In the genomic region with DNA sequence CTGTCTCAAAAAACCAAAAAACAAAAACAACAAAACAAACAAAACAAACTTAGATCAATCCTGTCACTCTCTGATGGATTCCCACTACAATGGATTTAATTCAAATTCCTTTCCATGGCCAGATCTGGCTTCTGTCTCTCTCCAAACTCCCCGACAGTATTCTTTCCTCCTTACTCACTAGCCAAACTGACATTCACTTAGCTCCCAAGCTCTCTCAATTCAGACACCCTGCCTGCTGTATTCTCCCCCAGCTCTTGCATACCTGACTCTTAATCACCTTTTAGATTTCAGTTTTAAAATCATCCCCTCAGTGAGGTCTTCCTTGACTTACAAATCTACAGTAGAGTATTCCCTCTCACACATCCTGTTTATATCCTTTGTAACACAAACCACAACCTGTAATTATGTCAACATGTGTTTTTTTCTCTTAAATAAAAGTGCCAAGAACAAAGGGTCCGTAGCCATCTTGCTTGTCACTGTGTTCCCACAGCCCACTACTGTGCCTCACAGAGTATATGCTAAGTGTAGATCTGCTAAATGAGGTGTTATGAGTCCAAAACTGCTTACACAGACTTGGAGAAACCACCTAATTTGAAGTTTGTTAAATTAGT, we compare ENCODE assay signal across 14 cellular contexts. TPM values are rescaled to one million over a fixed set of nuclear protein-coding genes. Genes with fewer than 3 reads are reported as not detected.
DNase-seq lines count a peak whose midpoint lies in the region; ATAC-seq, FAIRE-seq and TF ChIP-seq lines count a peak whose summit lies in the region.
"Had no signal": no experiment of that assay in that cellular context is flagged by ENCODE, and none has a peak within 500 bp of the region (broad histone marks: within the 10 kb centered on the region; RNA-seq: fewer than 3 reads in every experiment).

No MANE protein-coding gene starts in this region.

- H3K4me1 ChIP-seq in ES-I3 (ENCODE audit: insufficient read depth, low read length), result peaks cover 24% of the 10 kb centered on the region
- H3K4me1 ChIP-seq: breast epithelium had no signal

- H3K27me3 ChIP-seq in CD4-positive, alpha-beta T cell (ENCODE audit: control insufficient read depth, insufficient read depth, low read length), result no peaks in the 10 kb centered on the region
- H3K27me3 ChIP-seq: breast epithelium, gastrocnemius medialis had no signal

- no peak overlapping the region for H3K27ac Mint-ChIP-seq in CD4-positive, alpha-beta T cell
- H3K27ac Mint-ChIP-seq in T-helper 17 cell, result peak overlapping the region; percentile 68

- H3K4me1 Mint-ChIP-seq in CD4-positive, alpha-beta T cell (ENCODE audit: low read depth), result peaks cover 70% of the 10 kb centered on the region
- peaks cover 59% of the 10 kb centered on the region for H3K4me1 Mint-ChIP-seq in T-helper 17 cell

- H3K9me3 Mint-ChIP-seq in CD4-positive, alpha-beta T cell, result no peaks in the 10 kb centered on the region

- H3K27ac ChIP-seq in CD4-positive, alpha-beta T cell (ENCODE audit: low read depth, low read length), result no peak overlapping the region
- H3K27ac ChIP-seq: breast epithelium, gastrocnemius medialis, HL-60 had no signal

- H3K36me3 ChIP-seq in ES-I3 (ENCODE audit: insufficient read depth, low read length), result no peaks in the 10 kb centered on the region
- H3K36me3 ChIP-seq: breast epithelium, gastrocnemius medialis had no signal

- intact Hi-C loops in CD4-positive, alpha-beta T cell (cut with DNase I, micrococcal nuclease), result loop anchor here (2.0 to 5.0 kb wide), 2 partner anchors 14 to 33 kb away; partner anchors contain the start of gene HERPUD2 (in 1 of the 2)

- no peak for TF ChIP-seq CTCF in CD4-positive, alpha-beta T cell (IDR thresholded peaks at IDR 0.05)

- H3K4me3 Mint-ChIP-seq in CD4-positive, alpha-beta T cell, result peak overlapping the region; percentile 18
- H3K4me3 Mint-ChIP-seq in T-helper 17 cell, result peak overlapping the region; percentile 56
- H3K4me3 Mint-ChIP-seq: CD14-positive monocyte had no signal

- CTCF ChIA-PET in CD4-positive, alpha-beta T cell (lab: Charles Lee), result no interaction called here

- no peak for DNase-seq in CD4-positive, alpha-beta T cell
- no peak for DNase-seq in T-helper 17 cell
- DNase-seq: gastrocnemius medialis, NCI-H446, substantia nigra had no signal

- FAIRE-seq in islet of Langerhans (lab: Jason Lieb, UNC), result peak; percentile 17

- POLR2A ChIA-PET in CD4-positive, alpha-beta T cell (lab: Charles Lee), result interaction anchor here (0.9 to 1.9 kb wide), 2 partner anchors 9 to 120 kb away, joined by 3 to 6 read pairs; partner anchors contain the start of gene SEPTIN7

- H3K36me3 Mint-ChIP-seq in CD4-positive, alpha-beta T cell (ENCODE audit: low read depth), result peaks cover 29% of the 10 kb centered on the region
- peaks cover 2% of the 10 kb centered on the region for H3K36me3 Mint-ChIP-seq in T-helper 17 cell (ENCODE audit: low read depth)

- no peaks in the 10 kb centered on the region for H3K9me3 ChIP-seq in CD4-positive, alpha-beta T cell (ENCODE audit: control insufficient read depth, low read length)
- H3K9me3 ChIP-seq in ES-I3 (ENCODE audit: control insufficient read depth, insufficient read depth, low read length), result no peaks in the 10 kb centered on the region
- H3K9me3 ChIP-seq in T-helper 17 cell (ENCODE audit: control insufficient read depth, low read length, poor library complexity, severe bottlenecking), result no peaks in the 10 kb centered on the region
- H3K9me3 ChIP-seq: breast epithelium, gastrocnemius medialis had no signal

- 0 out of 2 replicates have a peak overlapping the region, but pooled peaks have one; percentile 9 for H3K9ac ChIP-seq in ES-I3 (ENCODE audit: low read depth, low read length)

- no peaks in the 10 kb centered on the region for H3K27me3 Mint-ChIP-seq in CD4-positive, alpha-beta T cell
- H3K27me3 Mint-ChIP-seq in T-helper 17 cell, result no peaks in the 10 kb centered on the region

- peak; percentile 75 for ATAC-seq in CD4-positive, alpha-beta T cell (ENCODE audit: poor library complexity)
- ATAC-seq in T-helper 17 cell, result peak; percentile 86
- no peak for ATAC-seq in HG02981 (IDR thresholded peaks at IDR 0.05; ENCODE audit: unreplicated experiment)
- no peak for ATAC-seq in HG03565 (IDR thresholded peaks at IDR 0.05; ENCODE audit: unreplicated experiment)
- ATAC-seq in GM18867 (IDR thresholded peaks at IDR 0.05; ENCODE audit: unreplicated experiment), result no peak
- no peak for ATAC-seq in GM21360 (IDR thresholded peaks at IDR 0.05; ENCODE audit: unreplicated experiment)
- ATAC-seq: gastrocnemius medialis had no signal

RNA-seq across cellular contexts. Expression of gene HERPUD2, which starts 14.4 kb away (rescaled TPM):
- 100 to 1,000 TPM; 113 to 127 TPM for total RNA-seq in CD4-positive, alpha-beta T cell
- total RNA-seq in T-helper 17 cell, result 100 to 1,000 TPM in 1 of 2 donors, 10 to 100 TPM in 1; 98.3 to 101 TPM

Comparison
In these comparisons a context has a peak if more than half of its experiments do, and no peak if none do; other contexts are left out.
1. ATAC-seq: peak in CD4-positive, alpha-beta T cell (single experiment) and T-helper 17 cell (single experiment); none in HG02981 (single experiment), HG03565 (single experiment), GM18867 (single experiment) and GM21360 (single experiment).